18 cellular contexts compared by ENCODE assay signal in the genomic region with DNA sequence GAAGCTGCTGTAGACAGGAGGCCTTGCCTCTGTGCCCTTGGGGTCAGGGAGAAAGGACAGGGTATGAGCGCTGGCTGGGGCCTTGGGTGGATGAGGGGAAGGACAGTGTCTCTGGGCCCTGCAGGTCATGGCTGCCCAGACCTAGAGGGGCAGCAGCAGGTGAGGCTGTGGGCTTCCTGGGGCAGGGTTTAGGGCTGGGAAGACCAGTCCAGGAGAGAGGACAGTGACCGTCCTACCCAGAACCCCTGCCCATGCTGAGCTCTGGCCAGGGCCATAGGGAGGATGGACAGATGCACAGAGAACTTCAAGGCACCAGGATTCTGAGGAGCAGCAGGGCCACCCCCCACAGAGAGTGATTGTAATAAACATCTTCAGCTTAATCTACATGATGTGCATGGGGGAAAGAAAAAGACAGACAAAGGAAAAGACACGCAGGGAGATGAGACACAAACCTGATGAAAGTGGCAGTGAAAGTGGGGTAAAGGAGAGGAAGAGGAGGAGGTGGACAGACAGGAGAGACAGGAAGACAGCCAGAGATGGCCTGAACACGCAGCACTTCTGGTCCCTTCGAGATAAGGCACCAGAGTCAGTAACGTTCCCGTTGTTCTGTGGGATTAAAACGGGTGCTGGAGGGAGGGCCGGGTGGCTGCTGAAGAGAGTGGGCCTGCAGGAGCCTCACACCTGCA. TPM values are rescaled to one million over a fixed set of nuclear protein-coding genes. Genes with fewer than 3 reads are reported as not detected.
A peak's percentile ranks its signal among the peaks of the same experiment; 100 is the strongest.
DNase-seq lines count a peak whose midpoint lies in the region; ATAC-seq, FAIRE-seq and TF ChIP-seq lines count a peak whose summit lies in the region.
"Had no signal": no experiment of that assay in that cellular context is flagged by ENCODE, and none has a peak within 500 bp of the region (broad histone marks: within the 10 kb centered on the region; RNA-seq: fewer than 3 reads in every experiment).

No MANE protein-coding gene starts in this region.

- no peak for TF ChIP-seq POLR2A in K562 (conservative IDR thresholded peaks at IDR 0.05)

- H3K79me2 ChIP-seq in K562 (ENCODE audit: control insufficient read depth, insufficient read depth, low read length) = no peaks in the 10 kb centered on the region
- H3K79me2 ChIP-seq in smooth muscle cell (ENCODE audit: low read depth) = no peaks in the 10 kb centered on the region

- DNase-seq in activated naive CD8-positive, alpha-beta T cell treated with anti-CD3 and anti-CD28 coated beads, Interleukin-2, amount 10 ng/mL, durations not matched to agents 7 days and 5 days = no peak
- DNase-seq in activated naive CD8-positive, alpha-beta T cell treated with anti-CD3 and anti-CD28 coated beads for 36 hours = no peak
- DNase-seq in Panc1 (ENCODE audit: low read depth, low spot score) (no peak), K562 (ENCODE audit: extremely low read depth in 1 of 4, low spot score in 3 of 4) (peak in 2 of 4 experiments; percentile 72), activated gamma-delta T cell (lab: John Stamatoyannopoulos, UW) (no peak), smooth muscle cell (lab: John Stamatoyannopoulos, UW; ENCODE audit: unreplicated experiment) (no peak), mesenchymal stem cell (no peak)
- no peak for DNase-seq in stimulated activated effector memory CD8-positive, alpha-beta T cell treated with anti-CD3 and anti-CD28 coated beads, Interleukin-12 subunit alpha, Interleukin-12 subunit beta, amount 100 ng/mL, for 72 hours (ENCODE audit: low spot score in 2 of 2)
- DNase-seq: AML-193, DMS79 treated with DMSO at 0.1 percent for 48 hours, GDM1, H9, KBM-7, NCI-H69, Right ventricle myocardium superior had no signal

- H3K27me3 ChIP-seq in Panc1 (ENCODE audit: control insufficient read depth, insufficient read depth, low read length) (no peaks in the 10 kb centered on the region), K562 (ENCODE audit: control insufficient read depth in 2 of 2, insufficient read depth in 2 of 2, low read length in 2 of 2) (no peaks in the 10 kb centered on the region), smooth muscle cell (ENCODE audit: low read depth) (no peaks in the 10 kb centered on the region), mesenchymal stem cell (ENCODE audit: control insufficient read depth in 1 of 2, insufficient read depth in 1 of 2, low read length in 2 of 2) (no peaks in the 10 kb centered on the region)

- peak; percentile 85 for FAIRE-seq in K562 (lab: Jason Lieb, UNC)
- FAIRE-seq: D721Med, GM12892, HTR-8/SVneo had no signal

- no peak overlapping the region for H4K8ac ChIP-seq in mesenchymal stem cell (ENCODE audit: low read length)

- H2AFZ ChIP-seq in K562 (ENCODE audit: low read depth, low read length) (no peak overlapping the region), smooth muscle cell (ENCODE audit: low read depth) (no peak overlapping the region), mesenchymal stem cell (ENCODE audit: low read depth, low read length) (no peak overlapping the region)

- no peak overlapping the region for H2BK15ac ChIP-seq in mesenchymal stem cell (ENCODE audit: low read depth, poor library complexity, severe bottlenecking)

- no peak overlapping the region for H2BK5ac ChIP-seq in mesenchymal stem cell (ENCODE audit: low read depth, low read length, poor library complexity, severe bottlenecking)

- CTCF ChIA-PET in Panc1 (lab: Charles Lee) (interaction anchor here (0.6 to 1.7 kb wide), 5 partner anchors 19 to 154 kb away, joined by 3 to 12 read pairs (median 4); a partner anchor contains a TSS), K562 (lab: Yijun Ruan, JAX; ENCODE audit: low intra/inter-chr PET ratio) (interaction anchor here (1.4 kb wide), 1 partner anchor 117 kb away, joined by 9 read pairs; no protein-coding TSS in a partner anchor)

- H2BK120ac ChIP-seq in mesenchymal stem cell (ENCODE audit: low read depth, low read length) = no peak overlapping the region

- H3K4me2 ChIP-seq in K562 (ENCODE audit: insufficient read depth, low read length) (peak overlapping the region; percentile 38; the same call in 1 of the 2 replicates), smooth muscle cell (no peak overlapping the region), mesenchymal stem cell (ENCODE audit: low read length, poor library complexity, severe bottlenecking) (no peak overlapping the region)

- H3K27me3 Mint-ChIP-seq in activated naive CD8-positive, alpha-beta T cell treated with anti-CD3 and anti-CD28 coated beads, Interleukin-2, amount 10 ng/mL, durations not matched to agents 7 days and 5 days = no peaks in the 10 kb centered on the region
- H3K27me3 Mint-ChIP-seq in activated naive CD8-positive, alpha-beta T cell treated with anti-CD3 and anti-CD28 coated beads for 36 hours = no peaks in the 10 kb centered on the region

- H2AK5ac ChIP-seq in mesenchymal stem cell (ENCODE audit: low read length, severe bottlenecking) = no peak overlapping the region

- in situ Hi-C loops in Panc1 (cut with HindIII; ENCODE audit: low pct_unique_long_range_greater_than_20kb, low sequenced_read_pairs) = loop anchor here (10.0 kb wide), 1 partner anchor 115 kb away; no protein-coding TSS in a partner anchor
- in situ Hi-C loops in K562 (cut with MboI) = no loop called here

- no peak overlapping the region for H3K23ac ChIP-seq in mesenchymal stem cell (ENCODE audit: low read length in 2 of 2)

- no peaks in the 10 kb centered on the region for H3K9me1 ChIP-seq in K562 (ENCODE audit: control insufficient read depth, insufficient read depth, low read length)

- peak overlapping the region in 1 of 2 experiments; percentile 86; a peak in 3 of 4 replicates for H3K9ac ChIP-seq in K562 (ENCODE audit: insufficient read depth in 1 of 2, low read depth in 2 of 2, low read length in 2 of 2)
- no peak overlapping the region for H3K9ac ChIP-seq in smooth muscle cell (ENCODE audit: low read depth)
- H3K9ac ChIP-seq in mesenchymal stem cell (ENCODE audit: low read length) = no peak overlapping the region

- ATAC-seq in activated naive CD8-positive, alpha-beta T cell treated with anti-CD3 and anti-CD28 coated beads, Interleukin-2, amount 10 ng/mL, durations not matched to agents 7 days and 5 days (ENCODE audit: low read depth) = no peak
- ATAC-seq in Panc1 (no peak), K562 (peak; percentile 65)
- no peak for ATAC-seq in stimulated activated effector memory CD8-positive, alpha-beta T cell treated with anti-CD3 and anti-CD28 coated beads, Interleukin-12 subunit alpha, Interleukin-12 subunit beta, amount 100 ng/mL, for 72 hours

- H4K91ac ChIP-seq in mesenchymal stem cell (ENCODE audit: low read length) = no peak overlapping the region

- H3K27ac ChIP-seq in Panc1 (ENCODE audit: low read length) (no peak overlapping the region), K562 (ENCODE audit: extremely low read depth, low read depth, low read length) (peak overlapping the region; percentile 4; the same call in 2 of the 3 replicates), smooth muscle cell (ENCODE audit: low read depth) (no peak overlapping the region), mesenchymal stem cell (ENCODE audit: low read length, poor library complexity, severe bottlenecking) (no peak overlapping the region)

- peaks cover 13% of the 10 kb centered on the region for H3K4me1 Mint-ChIP-seq in activated naive CD8-positive, alpha-beta T cell treated with anti-CD3 and anti-CD28 coated beads, Interleukin-2, amount 10 ng/mL, durations not matched to agents 7 days and 5 days
- peaks cover 32% of the 10 kb centered on the region for H3K4me1 Mint-ChIP-seq in activated naive CD8-positive, alpha-beta T cell treated with anti-CD3 and anti-CD28 coated beads for 36 hours
- peaks cover 32% of the 10 kb centered on the region for H3K4me1 Mint-ChIP-seq in stimulated activated effector memory CD8-positive, alpha-beta T cell treated with anti-CD3 and anti-CD28 coated beads, Interleukin-12 subunit alpha, Interleukin-12 subunit beta, amount 100 ng/mL, for 72 hours

- no peaks in the 10 kb centered on the region for H4K20me1 ChIP-seq in K562 (replicated peaks; ENCODE audit: control insufficient read depth, insufficient read depth, low read length)
- no peaks in the 10 kb centered on the region for H4K20me1 ChIP-seq in smooth muscle cell (ENCODE audit: low read depth)

- H3K4me3 ChIP-seq in Panc1 (ENCODE audit: low read depth in 2 of 2, low read length in 2 of 2) (no peak overlapping the region), K562 (no peak overlapping the region), smooth muscle cell (no peak overlapping the region), mesenchymal stem cell (ENCODE audit: insufficient read depth in 1 of 2, low read depth in 1 of 2, low read length in 2 of 2) (no peak overlapping the region)

- TF ChIP-seq RAD21 in K562 (CRISPR knock-in tag; conservative IDR thresholded peaks at IDR 0.05 in 1 of 2, IDR thresholded peaks at IDR 0.05 in 1 of 2) = no peak

- TF ChIP-seq EP300 in K562 (IDR thresholded peaks at IDR 0.05; ENCODE audit: low read length) = peak; percentile 11; the same call in 1 of the 2 replicates

- BruUV-seq in Panc1 (replicated peaks; lab: Mats Ljungman, UMichigan) = TSS peak; percentile 75
- TSS peak; percentile 57 for BruUV-seq in K562 (replicated peaks; lab: Mats Ljungman, UMichigan)

- POLR2A ChIA-PET in activated naive CD8-positive, alpha-beta T cell treated with anti-CD3 and anti-CD28 coated beads, Interleukin-2, amount 10 ng/mL, durations not matched to agents 7 days and 5 days (lab: Charles Lee) = interaction anchor here (0.8 kb wide), 1 partner anchor 116 kb away, joined by 3 read pairs; no protein-coding TSS in a partner anchor
- POLR2A ChIA-PET in Panc1 (lab: Charles Lee) = no interaction called here
- POLR2A ChIA-PET in K562 (lab: Yijun Ruan, JAX) = interaction anchor here (0.6 to 4.3 kb wide), 4 partner anchors 8 to 154 kb away, joined by 3 to 29 read pairs (median 4); a partner anchor contains a TSS

- H3K4me1 ChIP-seq in Panc1 (ENCODE audit: control insufficient read depth, insufficient read depth, low read length) (no peaks in the 10 kb centered on the region), K562 (replicated peaks in 1 of 2; ENCODE audit: control insufficient read depth in 2 of 2, insufficient read depth in 2 of 2, low read length in 2 of 2) (peaks cover 21 to 46% of the 10 kb centered on the region in 2 experiments; a peak in 4 of 5 replicates), smooth muscle cell (ENCODE audit: low read depth) (no peaks in the 10 kb centered on the region), mesenchymal stem cell (ENCODE audit: control insufficient read depth, insufficient read depth, low read depth, low read length) (peaks cover 7% of the 10 kb centered on the region)

- intact Hi-C loops in Panc1 (cut with micrococcal nuclease; ENCODE audit: unreplicated experiment) = loop anchor here (10.0 kb wide), 1 partner anchor 115 kb away; no protein-coding TSS in a partner anchor
- intact Hi-C loops in K562 (cut with micrococcal nuclease) = loop anchor here (1.0 kb wide), 2 partner anchors 31 to 117 kb away; no protein-coding TSS in a partner anchor

- peak overlapping the region; percentile 12 for H3K27ac Mint-ChIP-seq in activated naive CD8-positive, alpha-beta T cell treated with anti-CD3 and anti-CD28 coated beads, Interleukin-2, amount 10 ng/mL, durations not matched to agents 7 days and 5 days
- no peak overlapping the region for H3K27ac Mint-ChIP-seq in activated naive CD8-positive, alpha-beta T cell treated with anti-CD3 and anti-CD28 coated beads for 36 hours
- H3K27ac Mint-ChIP-seq in stimulated activated effector memory CD8-positive, alpha-beta T cell treated with anti-CD3 and anti-CD28 coated beads, Interleukin-12 subunit alpha, Interleukin-12 subunit beta, amount 100 ng/mL, for 72 hours = peak overlapping the region; percentile 16

- H3K4ac ChIP-seq in mesenchymal stem cell (ENCODE audit: low read depth in 1 of 2, low read length in 2 of 2) = no peak overlapping the region

- no peaks in the 10 kb centered on the region for H3K9me3 Mint-ChIP-seq in activated naive CD8-positive, alpha-beta T cell treated with anti-CD3 and anti-CD28 coated beads, Interleukin-2, amount 10 ng/mL, durations not matched to agents 7 days and 5 days
- H3K9me3 Mint-ChIP-seq in activated naive CD8-positive, alpha-beta T cell treated with anti-CD3 and anti-CD28 coated beads for 36 hours = peaks cover 1% of the 10 kb centered on the region
- H3K9me3 Mint-ChIP-seq in stimulated activated effector memory CD8-positive, alpha-beta T cell treated with anti-CD3 and anti-CD28 coated beads, Interleukin-12 subunit alpha, Interleukin-12 subunit beta, amount 100 ng/mL, for 72 hours = no peaks in the 10 kb centered on the region

- peaks cover 9% of the 10 kb centered on the region for H3K79me1 ChIP-seq in mesenchymal stem cell (replicated peaks; ENCODE audit: low read length, poor library complexity, severe bottlenecking)

- H2BK12ac ChIP-seq in mesenchymal stem cell (ENCODE audit: low read length in 2 of 2) = no peak overlapping the region

- H3K18ac ChIP-seq in mesenchymal stem cell (ENCODE audit: low read depth in 1 of 2, low read length in 2 of 2) = no peak overlapping the region

- TF ChIP-seq CTCF in Panc1 (IDR thresholded peaks at IDR 0.05) = no peak
- TF ChIP-seq CTCF in K562 (IDR thresholded peaks at IDR 0.05 in 2 of 3, conservative IDR thresholded peaks at IDR 0.05 in 1 of 3; ENCODE audit: insufficient read depth in 2 of 3, low read depth in 1 of 3, low read length in 3 of 3) = no peak
- TF ChIP-seq CTCF in smooth muscle cell (IDR thresholded peaks at IDR 0.05; ENCODE audit: borderline replicate concordance, insufficient read depth, poor library complexity, severe bottlenecking) = no peak

- H3F3A ChIP-seq in smooth muscle cell (ENCODE audit: low read depth) = no peaks in the 10 kb centered on the region

- H3K36me3 ChIP-seq in Panc1 (ENCODE audit: control insufficient read depth, insufficient read depth, low read length) = no peaks in the 10 kb centered on the region
- H3K36me3 ChIP-seq in K562 (ENCODE audit: control insufficient read depth, insufficient read depth, low read length) = peaks cover 66% of the 10 kb centered on the region
- no peaks in the 10 kb centered on the region for H3K36me3 ChIP-seq in smooth muscle cell (ENCODE audit: low read depth)
- H3K36me3 ChIP-seq in mesenchymal stem cell (ENCODE audit: control insufficient read depth in 1 of 2, insufficient read depth in 2 of 2, low read depth in 1 of 2, low read length in 2 of 2) = peaks cover 65 to 71% of the 10 kb centered on the region in 2 experiments

- no peaks in the 10 kb centered on the region for H3K9me3 ChIP-seq in Panc1 (ENCODE audit: control insufficient read depth, insufficient read depth, low read depth, low read length)
- peaks cover 3% of the 10 kb centered on the region for H3K9me3 ChIP-seq in K562 (replicated peaks; ENCODE audit: control insufficient read depth, insufficient read depth, low read depth, low read length)
- H3K9me3 ChIP-seq in smooth muscle cell (replicated peaks; ENCODE audit: low read depth) = no peaks in the 10 kb centered on the region
- H3K9me3 ChIP-seq in mesenchymal stem cell (ENCODE audit: control insufficient read depth, low read length) = no peaks in the 10 kb centered on the region

- H3K4me3 Mint-ChIP-seq in activated naive CD8-positive, alpha-beta T cell treated with anti-CD3 and anti-CD28 coated beads, Interleukin-2, amount 10 ng/mL, durations not matched to agents 7 days and 5 days = no peak overlapping the region
- no peak overlapping the region for H3K4me3 Mint-ChIP-seq in activated naive CD8-positive, alpha-beta T cell treated with anti-CD3 and anti-CD28 coated beads for 36 hours
- H3K4me3 Mint-ChIP-seq in stimulated activated effector memory CD8-positive, alpha-beta T cell treated with anti-CD3 and anti-CD28 coated beads, Interleukin-12 subunit alpha, Interleukin-12 subunit beta, amount 100 ng/mL, for 72 hours = no peak overlapping the region

- WGBS in K562 (ENCODE audit: insufficient coverage, low coverage, missing lambda C conversion rate) = 26% methylated on average over 9 of the region's 9 CpGs
- WGBS in smooth muscle cell (ENCODE audit: low lambda C conversion rate) = 84% methylated on average over 9 of the region's 9 CpGs
- 87% methylated on average over 9 of the region's 9 CpGs for WGBS in mesenchymal stem cell

- no peak overlapping the region for H3K14ac ChIP-seq in mesenchymal stem cell (ENCODE audit: low read length in 2 of 2)

- peaks cover 22% of the 10 kb centered on the region for H3K36me3 Mint-ChIP-seq in activated naive CD8-positive, alpha-beta T cell treated with anti-CD3 and anti-CD28 coated beads, Interleukin-2, amount 10 ng/mL, durations not matched to agents 7 days and 5 days
- peaks cover 10% of the 10 kb centered on the region for H3K36me3 Mint-ChIP-seq in activated naive CD8-positive, alpha-beta T cell treated with anti-CD3 and anti-CD28 coated beads for 36 hours
- H3K36me3 Mint-ChIP-seq in stimulated activated effector memory CD8-positive, alpha-beta T cell treated with anti-CD3 and anti-CD28 coated beads, Interleukin-12 subunit alpha, Interleukin-12 subunit beta, amount 100 ng/mL, for 72 hours = peaks cover 51% of the 10 kb centered on the region

RNA-seq across cellular contexts. Expression of a gene that starts 17.5 kb away (rescaled TPM):
- total RNA-seq in activated naive CD8-positive, alpha-beta T cell treated with anti-CD3 and anti-CD28 coated beads, Interleukin-2, amount 10 ng/mL, durations not matched to agents 7 days and 5 days = 100 to 1,000 TPM; 195 to 216 TPM
- 10 to 100 TPM; 56.2 to 65.2 TPM for total RNA-seq in activated naive CD8-positive, alpha-beta T cell treated with anti-CD3 and anti-CD28 coated beads for 36 hours
- 110 TPM for total RNA-seq in Panc1 (2021; ENCODE audit: unreplicated experiment)
- 195 TPM for polyA plus RNA-seq in Panc1 (2012; ENCODE audit: insufficient read length)
- total RNA-seq in K562 (2011; cell fraction: chromatin; rRNA removed; ENCODE audit: low replicate concordance) = 71.3 and 104 TPM in 2 replicates
- total RNA-seq in K562 (2011; cell fraction: nucleolus; rRNA removed) = 66.8 and 70.7 TPM in 2 replicates
- 69.2 and 74.4 TPM in 2 replicates for total RNA-seq in K562 (2011; cell fraction: nucleoplasm; rRNA removed)
- 41.7 and 47.7 TPM in 2 replicates for total RNA-seq in K562 (2014; rRNA removed)
- 22.8 and 28.5 TPM in 2 replicates for total RNA-seq in K562 (2014; rRNA removed; fragmentation: Illumina TruSeq; extraction: Trizol)
- 38.1 and 40.6 TPM in 2 replicates for total RNA-seq in K562 (2015; rRNA removed; fragmentation: Illumina TruSeq; extraction: Trizol)
- total RNA-seq in K562 (2021) = 138 and 143 TPM in 2 replicates
- polyA plus RNA-seq in K562 (2011; rRNA removed) = 90.8 and 99.7 TPM in 2 replicates
- polyA plus RNA-seq in K562 (2011; cell fraction: cytosol; rRNA removed) = 118 and 151 TPM in 2 replicates
- polyA plus RNA-seq in K562 (2011; cell fraction: nucleus; rRNA removed) = 86.5 and 110 TPM in 2 replicates
- 106 and 168 TPM in 2 replicates for polyA plus RNA-seq in K562 (2012)
- 87.8 and 95.5 TPM in 2 replicates for polyA plus RNA-seq in K562 (2014; fragmentation: Illumina TruSeq; extraction: Trizol)
- polyA plus RNA-seq in K562 (2014; fragmentation: Nextera tagmentation; extraction: Ambion mirVana) = 10 to 100 TPM; 17.5 to 30.1 TPM
- polyA plus RNA-seq in K562 (2014; rRNA removed) = 72.2 and 72.7 TPM in 2 replicates
- 114 and 143 TPM in 2 replicates for polyA minus RNA-seq in K562 (2011; rRNA and poly(A)+ RNA removed)
- 86.6 and 88.6 TPM in 2 replicates for polyA minus RNA-seq in K562 (2011; cell fraction: cytosol; rRNA and poly(A)+ RNA removed)
- 16.2 and 18.3 TPM in 2 replicates for polyA minus RNA-seq in K562 (2011; cell fraction: nucleus; rRNA and poly(A)+ RNA removed)
- 18.1 and 20.1 TPM in 2 replicates for total RNA-seq in smooth muscle cell
- polyA plus RNA-seq in smooth muscle cell = 40.1 and 58.3 TPM in 2 replicates
- 70.2 TPM for polyA plus RNA-seq in mesenchymal stem cell (2013, experiment 1 of 2)
- 65.0 TPM for polyA plus RNA-seq in mesenchymal stem cell (2013, experiment 2 of 2)

RNA-seq across cellular contexts. Expression of a gene that starts 22.9 kb away (rescaled TPM):
- 10 to 100 TPM; 31.6 to 32.0 TPM for total RNA-seq in activated naive CD8-positive, alpha-beta T cell treated with anti-CD3 and anti-CD28 coated beads, Interleukin-2, amount 10 ng/mL, durations not matched to agents 7 days and 5 days
- total RNA-seq in activated naive CD8-positive, alpha-beta T cell treated with anti-CD3 and anti-CD28 coated beads for 36 hours = 10 to 100 TPM; 31.8 to 34.1 TPM
- total RNA-seq in Panc1 (2021; ENCODE audit: unreplicated experiment) (5.2 TPM), K562 (2014; rRNA removed) (52.3 and 56.7 TPM in 2 replicates), K562 (2014; rRNA removed; fragmentation: Illumina TruSeq; extraction: Trizol) (21.5 and 25.2 TPM in 2 replicates), K562 (2015; rRNA removed; fragmentation: Illumina TruSeq; extraction: Trizol) (31.2 and 33.5 TPM in 2 replicates), K562 (2021) (39.5 and 42.4 TPM in 2 replicates), smooth muscle cell (6.0 and 8.2 TPM in 2 replicates)
- 6.3 TPM for polyA plus RNA-seq in Panc1 (2012; ENCODE audit: insufficient read length)
- 64.4 and 82.9 TPM in 2 replicates for total RNA-seq in K562 (2011; cell fraction: chromatin; rRNA removed; ENCODE audit: low replicate concordance)
- 76.9 and 79.7 TPM in 2 replicates for total RNA-seq in K562 (2011; cell fraction: nucleolus; rRNA removed)
- 79.7 and 82.1 TPM in 2 replicates for total RNA-seq in K562 (2011; cell fraction: nucleoplasm; rRNA removed)
- polyA plus RNA-seq in K562 (2011; rRNA removed) (26.9 and 36.3 TPM in 2 replicates), K562 (2014; fragmentation: Illumina TruSeq; extraction: Trizol) (30.2 and 32.3 TPM in 2 replicates), K562 (2014; fragmentation: Nextera tagmentation; extraction: Ambion mirVana) (under 1 TPM in 1 of 2 experiments, not detected in 1; 0.32 TPM), K562 (2014; rRNA removed) (44.9 and 53.3 TPM in 2 replicates), smooth muscle cell (10.1 and 10.5 TPM in 2 replicates)
- polyA plus RNA-seq in K562 (2011; cell fraction: cytosol; rRNA removed) = 40.5 and 70.4 TPM in 2 replicates
- 24.6 and 32.8 TPM in 2 replicates for polyA plus RNA-seq in K562 (2011; cell fraction: nucleus; rRNA removed)
- 19.4 and 24.0 TPM in 2 replicates for polyA plus RNA-seq in K562 (2012)
- polyA minus RNA-seq in K562 (2011; rRNA and poly(A)+ RNA removed) = 25.0 and 26.0 TPM in 2 replicates
- polyA minus RNA-seq in K562 (2011; cell fraction: cytosol; rRNA and poly(A)+ RNA removed) = 14.7 and 20.7 TPM in 2 replicates
- polyA minus RNA-seq in K562 (2011; cell fraction: nucleus; rRNA and poly(A)+ RNA removed) = 16.6 and 16.9 TPM in 2 replicates
- 1.8 TPM for polyA plus RNA-seq in mesenchymal stem cell (2013, experiment 1 of 2)
- 1.7 TPM for polyA plus RNA-seq in mesenchymal stem cell (2013, experiment 2 of 2)

RNA-seq across cellular contexts. Expression of a gene that starts 25.2 kb away (rescaled TPM):
- 10 to 100 TPM; 34.3 to 37.6 TPM for total RNA-seq in activated naive CD8-positive, alpha-beta T cell treated with anti-CD3 and anti-CD28 coated beads, Interleukin-2, amount 10 ng/mL, durations not matched to agents 7 days and 5 days
- 10 to 100 TPM; 77.6 to 80.4 TPM for total RNA-seq in activated naive CD8-positive, alpha-beta T cell treated with anti-CD3 and anti-CD28 coated beads for 36 hours
- total RNA-seq in Panc1 (2021; ENCODE audit: unreplicated experiment) (74.2 TPM), K562 (2014; rRNA removed) (65.2 and 82.2 TPM in 2 replicates), K562 (2014; rRNA removed; fragmentation: Illumina TruSeq; extraction: Trizol) (35.9 and 37.5 TPM in 2 replicates), K562 (2015; rRNA removed; fragmentation: Illumina TruSeq; extraction: Trizol) (42.2 and 44.8 TPM in 2 replicates), K562 (2021) (97.5 and 98.3 TPM in 2 replicates), smooth muscle cell (30.0 and 37.6 TPM in 2 replicates)
- polyA plus RNA-seq in Panc1 (2012; ENCODE audit: insufficient read length) = 62.9 TPM
- 47.5 and 136 TPM in 2 replicates for total RNA-seq in K562 (2011; cell fraction: chromatin; rRNA removed; ENCODE audit: low replicate concordance)
- 90.7 and 91.3 TPM in 2 replicates for total RNA-seq in K562 (2011; cell fraction: nucleolus; rRNA removed)
- total RNA-seq in K562 (2011; cell fraction: nucleoplasm; rRNA removed) = 66.9 and 68.4 TPM in 2 replicates
- polyA plus RNA-seq in K562 (2011; rRNA removed) (123 and 132 TPM in 2 replicates), K562 (2014; fragmentation: Illumina TruSeq; extraction: Trizol) (143 and 149 TPM in 2 replicates), K562 (2014; fragmentation: Nextera tagmentation; extraction: Ambion mirVana) (100 to 1,000 TPM; 306 to 351 TPM), K562 (2014; rRNA removed) (106 and 135 TPM in 2 replicates), smooth muscle cell (58.9 and 59.3 TPM in 2 replicates)
- 145 and 255 TPM in 2 replicates for polyA plus RNA-seq in K562 (2011; cell fraction: cytosol; rRNA removed)
- polyA plus RNA-seq in K562 (2011; cell fraction: nucleus; rRNA removed) = 106 and 137 TPM in 2 replicates
- polyA plus RNA-seq in K562 (2012) = 90.4 and 103 TPM in 2 replicates
- 74.6 and 135 TPM in 2 replicates for polyA minus RNA-seq in K562 (2011; rRNA and poly(A)+ RNA removed)
- 72.4 and 111 TPM in 2 replicates for polyA minus RNA-seq in K562 (2011; cell fraction: cytosol; rRNA and poly(A)+ RNA removed)
- 45.1 and 67.7 TPM in 2 replicates for polyA minus RNA-seq in K562 (2011; cell fraction: nucleus; rRNA and poly(A)+ RNA removed)
- 25.6 TPM for polyA plus RNA-seq in mesenchymal stem cell (2013, experiment 1 of 2)
- 25.3 TPM for polyA plus RNA-seq in mesenchymal stem cell (2013, experiment 2 of 2)

RNA-seq across cellular contexts. Expression of a gene that starts 37.4 kb away (rescaled TPM):
- total RNA-seq in activated naive CD8-positive, alpha-beta T cell treated with anti-CD3 and anti-CD28 coated beads, Interleukin-2, amount 10 ng/mL, durations not matched to agents 7 days and 5 days = 10 to 100 TPM; 17.0 to 21.2 TPM
- total RNA-seq in activated naive CD8-positive, alpha-beta T cell treated with anti-CD3 and anti-CD28 coated beads for 36 hours = 10 to 100 TPM; 13.9 to 14.2 TPM
- total RNA-seq in Panc1 (2021; ENCODE audit: unreplicated experiment) = 38.5 TPM
- 30.9 TPM for polyA plus RNA-seq in Panc1 (2012; ENCODE audit: insufficient read length)
- 115 and 118 TPM in 2 replicates for total RNA-seq in K562 (2011; cell fraction: chromatin; rRNA removed; ENCODE audit: low replicate concordance)
- 34.0 and 45.9 TPM in 2 replicates for total RNA-seq in K562 (2011; cell fraction: nucleolus; rRNA removed)
- total RNA-seq in K562 (2011; cell fraction: nucleoplasm; rRNA removed) = 86.2 and 134 TPM in 2 replicates
- 7.4 and 14.0 TPM in 2 replicates for total RNA-seq in K562 (2014; rRNA removed)
- 7.5 and 8.5 TPM in 2 replicates for total RNA-seq in K562 (2014; rRNA removed; fragmentation: Illumina TruSeq; extraction: Trizol)
- total RNA-seq in K562 (2015; rRNA removed; fragmentation: Illumina TruSeq; extraction: Trizol) = 8.5 TPM in 2 replicates
- 31.1 and 32.9 TPM in 2 replicates for total RNA-seq in K562 (2021)
- polyA plus RNA-seq in K562 (2011; rRNA removed) = 7.3 and 8.3 TPM in 2 replicates
- 11.9 and 18.3 TPM in 2 replicates for polyA plus RNA-seq in K562 (2011; cell fraction: cytosol; rRNA removed)
- 10.0 and 18.6 TPM in 2 replicates for polyA plus RNA-seq in K562 (2011; cell fraction: nucleus; rRNA removed)
- polyA plus RNA-seq in K562 (2012) = 21.1 and 26.3 TPM in 2 replicates
- polyA plus RNA-seq in K562 (2014; fragmentation: Illumina TruSeq; extraction: Trizol) = 34.5 and 34.6 TPM in 2 replicates
- polyA plus RNA-seq in K562 (2014; fragmentation: Nextera tagmentation; extraction: Ambion mirVana) = 1 to 10 TPM; 4.0 to 6.7 TPM
- 10.9 TPM in 2 replicates for polyA plus RNA-seq in K562 (2014; rRNA removed)
- polyA minus RNA-seq in K562 (2011; rRNA and poly(A)+ RNA removed) = 17.9 and 18.4 TPM in 2 replicates
- polyA minus RNA-seq in K562 (2011; cell fraction: cytosol; rRNA and poly(A)+ RNA removed) = 20.8 and 24.7 TPM in 2 replicates
- polyA minus RNA-seq in K562 (2011; cell fraction: nucleus; rRNA and poly(A)+ RNA removed) = 7.1 and 7.9 TPM in 2 replicates
- 10.6 and 20.5 TPM in 2 replicates for total RNA-seq in smooth muscle cell
- 28.0 and 35.9 TPM in 2 replicates for polyA plus RNA-seq in smooth muscle cell
- polyA plus RNA-seq in mesenchymal stem cell (2013, experiment 1 of 2) = 44.5 TPM
- polyA plus RNA-seq in mesenchymal stem cell (2013, experiment 2 of 2) = 42.8 TPM
